32 cellular contexts compared by ENCODE assay signal in genomic region chr10:8405551-8405950, GRCh38.
DNase-seq lines count a peak whose midpoint lies in the region; ATAC-seq lines count a peak whose summit lies in the region.
"Had no signal": no experiment of that assay in that cellular context is flagged by ENCODE, and none has a peak within 500 bp of the region (broad histone marks: within the 10 kb centered on the region; RNA-seq: fewer than 3 reads in every experiment).

No MANE protein-coding gene starts in this region.

- POLR2A ChIA-PET in activated CD4-positive, alpha-beta T cell treated with anti-CD3 and anti-CD28 coated beads, Interleukin-2, amount 10 ng/mL, durations not matched to agents 7 days and 5 days (lab: Charles Lee) = no interaction called here
- POLR2A ChIA-PET in CD4-positive, alpha-beta memory T cell (lab: Charles Lee; ENCODE audit: partially characterized antibody) = interaction anchor here (0.7 to 7.4 kb wide), 11 partner anchors 10 to 356 kb away, joined by 3 to 118 read pairs (median 3); partner anchors contain the start of gene GATA3
- POLR2A ChIA-PET in T-cell (lab: Charles Lee) = interaction anchor here in 1 of 2 donors (0.5 to 2.3 kb wide), 3 partner anchors 12 to 115 kb away, joined by 5 to 14 read pairs (median 6); no protein-coding TSS in a partner anchor

- peaks cover 68% of the 10 kb centered on the region for H3K4me1 Mint-ChIP-seq in activated CD4-positive, alpha-beta T cell treated with anti-CD3 and anti-CD28 coated beads, Interleukin-2, amount 10 ng/mL, durations not matched to agents 7 days and 5 days
- peaks cover 67 to 85% (median 74%) of the 10 kb centered on the region in 4 donors for H3K4me1 Mint-ChIP-seq in CD4-positive, alpha-beta memory T cell
- H3K4me1 Mint-ChIP-seq in T-cell = peaks cover 72 to 77% (median 73%) of the 10 kb centered on the region in 3 donors
- H3K4me1 Mint-ChIP-seq in immature natural killer cell = peaks cover 55 to 67% of the 10 kb centered on the region in 2 donors

- no peak overlapping the region for H3K4me3 Mint-ChIP-seq in activated CD4-positive, alpha-beta T cell treated with anti-CD3 and anti-CD28 coated beads, Interleukin-2, amount 10 ng/mL, durations not matched to agents 7 days and 5 days
- peak overlapping the region in 5 of 8 donors; percentile 11 to 84 (median 72) for H3K4me3 Mint-ChIP-seq in CD4-positive, alpha-beta memory T cell
- H3K4me3 Mint-ChIP-seq in T-cell (peak overlapping the region in 1 of 3 donors; percentile 68), immature natural killer cell (peak overlapping the region in 1 of 5 donors; percentile 77)
- H3K4me3 Mint-ChIP-seq: HFFc6 had no signal

- peaks cover 2% of the 10 kb centered on the region for H3K36me3 Mint-ChIP-seq in activated CD4-positive, alpha-beta T cell treated with anti-CD3 and anti-CD28 coated beads, Interleukin-2, amount 10 ng/mL, durations not matched to agents 7 days and 5 days (ENCODE audit: low read depth)
- H3K36me3 Mint-ChIP-seq in CD4-positive, alpha-beta memory T cell = peaks cover 0 to 1% of the 10 kb centered on the region in 2 donors
- H3K36me3 Mint-ChIP-seq in T-cell = no peaks in the 10 kb centered on the region
- no peaks in the 10 kb centered on the region for H3K36me3 Mint-ChIP-seq in immature natural killer cell
- H3K36me3 Mint-ChIP-seq: CD14-positive monocyte, IgD-negative memory B cell had no signal

- H3K27me3 ChIP-seq in CD4-positive, alpha-beta memory T cell (ENCODE audit: insufficient read depth, low read length) = no peaks in the 10 kb centered on the region
- H3K27me3 ChIP-seq: neutrophil, right atrium auricular region, testis had no signal

- no peak overlapping the region for H3K4me3 ChIP-seq in CD4-positive, alpha-beta memory T cell (ENCODE audit: low read length in 2 of 2)
- H3K4me3 ChIP-seq: left lung, right atrium auricular region, testis had no signal

- H3K9me3 ChIP-seq in CD4-positive, alpha-beta memory T cell (ENCODE audit: control insufficient read depth in 1 of 2, low read length in 2 of 2) = no peaks in the 10 kb centered on the region
- H3K9me3 ChIP-seq: left lung, neutrophil, right atrium auricular region, SK-N-SH, testis had no signal

- ATAC-seq in T-cell (replicated peaks in 1 of 4) = no peak
- ATAC-seq: left lung, Right ventricle myocardium inferior had no signal

- H3K9me3 Mint-ChIP-seq in activated CD4-positive, alpha-beta T cell treated with anti-CD3 and anti-CD28 coated beads, Interleukin-2, amount 10 ng/mL, durations not matched to agents 7 days and 5 days = peaks cover 2% of the 10 kb centered on the region
- H3K9me3 Mint-ChIP-seq in CD4-positive, alpha-beta memory T cell = peaks cover 0 to 3% (median 0%) of the 10 kb centered on the region in 8 donors
- H3K9me3 Mint-ChIP-seq in T-cell = no peaks in the 10 kb centered on the region
- no peaks in the 10 kb centered on the region for H3K9me3 Mint-ChIP-seq in immature natural killer cell
- H3K9me3 Mint-ChIP-seq: IgD-negative memory B cell had no signal

- no peak for DNase-seq in activated CD4-positive, alpha-beta T cell treated with anti-CD3 and anti-CD28 coated beads, Interleukin-2, amount 10 ng/mL, durations not matched to agents 7 days and 5 days
- DNase-seq in activated CD4-positive, alpha-beta T cell treated with anti-CD3 and anti-CD28 coated beads, Interleukin-2, amount 50 U/mL, for 1 hour = no peak
- DNase-seq in CD4-positive, alpha-beta memory T cell = no peak
- DNase-seq in T-cell = no peak
- no peak for DNase-seq in immature natural killer cell
- DNase-seq in KBM-7 = no peak
- no peak for DNase-seq in SW 1271 (lab: John Stamatoyannopoulos, UW)
- DNase-seq in NCI-H446 treated with DMSO at 0.1 percent for 48 hours (lab: John Stamatoyannopoulos, UW) = no peak
- DNase-seq: activated CD4-positive, alpha-beta T cell treated with anti-CD3 and anti-CD28 coated beads for 36 hours; activated naive CD4-positive, alpha-beta T cell treated with anti-CD3 and anti-CD28 coated beads, Interleukin-2, amount 50 U/mL, for 16 hours; anterior cingulate cortex; effector CD4-positive, alpha-beta T cell; GOT3; HFFc6; left lung; mesenchymal stem cell; NCI-H1092 treated with DMSO at 0.1 percent for 48 hours; NCI-H1694 treated with DMSO at 0.1 percent for 48 hours; NCI-H82; posterior cingulate gyrus; SK-N-SH; small intestine; stimulated activated naive CD4-positive, alpha-beta T cell treated with Interleukin-2 at 50 U/mL for 16 hours; T1000; testis had no signal

- H3K27me3 Mint-ChIP-seq in activated CD4-positive, alpha-beta T cell treated with anti-CD3 and anti-CD28 coated beads, Interleukin-2, amount 10 ng/mL, durations not matched to agents 7 days and 5 days = peaks cover 2% of the 10 kb centered on the region
- no peaks in the 10 kb centered on the region for H3K27me3 Mint-ChIP-seq in CD4-positive, alpha-beta memory T cell
- H3K27me3 Mint-ChIP-seq in T-cell (no peaks in the 10 kb centered on the region), immature natural killer cell (ENCODE audit: low read depth in 3 of 3) (peaks cover 0 to 9% (median 6%) of the 10 kb centered on the region in 3 donors)
- H3K27me3 Mint-ChIP-seq: activated CD4-positive, alpha-beta T cell treated with anti-CD3 and anti-CD28 coated beads for 36 hours; IgD-negative memory B cell had no signal

- H3K27ac Mint-ChIP-seq in activated CD4-positive, alpha-beta T cell treated with anti-CD3 and anti-CD28 coated beads, Interleukin-2, amount 10 ng/mL, durations not matched to agents 7 days and 5 days = peak overlapping the region; percentile 89
- peak overlapping the region; percentile 92 to 100 (median 98) for H3K27ac Mint-ChIP-seq in CD4-positive, alpha-beta memory T cell
- H3K27ac Mint-ChIP-seq in T-cell (peak overlapping the region; percentile 86 to 93), immature natural killer cell (peak overlapping the region; percentile 18 to 94 (median 86))
- H3K27ac Mint-ChIP-seq: CD14-positive monocyte, HFFc6 had no signal

- CTCF ChIA-PET in activated CD4-positive, alpha-beta T cell treated with anti-CD3 and anti-CD28 coated beads, Interleukin-2, amount 10 ng/mL, durations not matched to agents 7 days and 5 days (lab: Charles Lee) = interaction anchor here (1.0 kb wide), 1 partner anchor 9 kb away, joined by 6 read pairs; no protein-coding TSS in a partner anchor
- CTCF ChIA-PET in CD4-positive, alpha-beta memory T cell (lab: Charles Lee; ENCODE audit: partially characterized antibody) = interaction anchor here (0.6 to 2.6 kb wide), 5 partner anchors 9 to 351 kb away, joined by 3 to 9 read pairs (median 4); partner anchors contain the start of gene GATA3
- CTCF ChIA-PET in T-cell (lab: Charles Lee) = interaction anchor here in 1 of 2 donors (1.0 to 4.3 kb wide), 2 partner anchors 11 to 74 kb away, joined by 3 to 23 read pairs; no protein-coding TSS in a partner anchor

- H3K4me1 ChIP-seq in CD4-positive, alpha-beta memory T cell (ENCODE audit: insufficient read depth, low read length) = peaks cover 80% of the 10 kb centered on the region
- H3K4me1 ChIP-seq: left lung, right atrium auricular region, testis had no signal

- H3K36me3 ChIP-seq in CD4-positive, alpha-beta memory T cell (ENCODE audit: insufficient read depth, low read length) = no peaks in the 10 kb centered on the region
- H3K36me3 ChIP-seq: left lung, neutrophil, right atrium auricular region had no signal

- in situ Hi-C loops in KBM-7 (cut with MboI; ENCODE audit: low pct_unique_long_range_greater_than_20kb, low sequenced_read_pairs) = no loop called here

- peak overlapping the region; percentile 95 for H3K27ac ChIP-seq in CD4-positive, alpha-beta memory T cell (ENCODE audit: low read depth, low read length)
- H3K27ac ChIP-seq: epithelial cell of prostate, left lung, neutrophil, right atrium auricular region, testis, VCaP had no signal

- intact Hi-C loops in CD4-positive, alpha-beta memory T cell (cut with micrococcal nuclease) = loop anchor here (2.0 kb wide), 1 partner anchor 349 kb away; no protein-coding TSS in a partner anchor
